In the genomic region with DNA sequence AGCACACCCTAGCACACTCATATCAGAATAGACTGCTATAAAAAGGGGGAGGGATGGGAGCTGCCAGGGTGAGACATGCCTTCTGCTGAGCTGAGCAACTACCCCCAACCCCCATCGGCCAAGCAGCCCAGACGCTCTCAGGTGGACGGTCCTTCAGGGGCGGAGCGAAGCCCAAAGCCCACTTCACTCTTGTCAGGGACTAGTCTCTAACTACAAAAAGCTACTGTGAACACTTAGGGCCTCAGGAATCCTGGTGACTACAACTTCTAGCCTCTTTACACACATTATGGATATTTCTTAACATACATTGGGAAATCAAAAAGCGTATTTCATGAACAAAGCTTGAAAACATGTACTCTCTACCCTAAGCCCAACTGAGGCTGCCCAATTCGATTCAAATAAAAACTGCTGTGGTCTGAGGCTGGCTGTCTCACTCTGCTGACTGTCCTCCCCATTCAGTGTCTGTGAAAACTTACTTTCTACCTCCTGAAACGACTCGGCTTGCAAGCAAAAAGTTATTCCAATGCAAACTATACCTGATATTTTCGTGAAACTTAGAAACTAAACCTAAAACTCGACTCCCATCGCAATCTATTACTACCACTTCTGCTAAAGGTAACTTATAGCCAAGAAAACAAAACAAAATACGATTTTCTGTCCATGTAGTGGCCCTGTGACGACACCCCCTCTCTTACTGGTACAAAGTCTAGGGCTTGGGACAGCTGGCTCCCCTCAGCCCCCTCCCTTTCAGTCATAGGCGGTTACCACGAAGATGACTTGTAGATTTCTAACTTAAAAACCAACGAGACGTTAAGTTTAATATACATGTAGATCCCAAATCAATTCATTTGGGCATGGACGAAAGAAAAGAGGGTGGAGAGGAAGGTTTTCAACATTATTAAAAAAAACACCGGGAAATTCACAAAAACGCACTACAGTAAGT, we compare ENCODE assay signal across 1 cellular context.
TF ChIP-seq lines count a peak whose summit lies in the region.

No MANE protein-coding gene starts in this region.

TF ChIP-seq in K562, 482 proteins besides CTCF, POLR2A, EP300 and RAD21 (continued from another document):
- TF ChIP-seq CHCHD3 (CRISPR knock-in tag; IDR thresholded peaks at IDR 0.05) = no peak
- no peak for TF ChIP-seq ZNF57 (CRISPR knock-in tag; IDR thresholded peaks at IDR 0.05)
- no peak for TF ChIP-seq FOXA1 (IDR thresholded peaks at IDR 0.05; ENCODE audit: borderline replicate concordance)
- TF ChIP-seq ZNF778 (CRISPR knock-in tag; IDR thresholded peaks at IDR 0.05) = no peak
- no peak for TF ChIP-seq ZNF586 (CRISPR knock-in tag; conservative IDR thresholded peaks at IDR 0.05)
- no peak for TF ChIP-seq NR2C2 (CRISPR knock-in tag; IDR thresholded peaks at IDR 0.05)
- no peak for TF ChIP-seq NR2C2 (tag; IDR thresholded peaks at IDR 0.05)
- TF ChIP-seq, protein P1, sequence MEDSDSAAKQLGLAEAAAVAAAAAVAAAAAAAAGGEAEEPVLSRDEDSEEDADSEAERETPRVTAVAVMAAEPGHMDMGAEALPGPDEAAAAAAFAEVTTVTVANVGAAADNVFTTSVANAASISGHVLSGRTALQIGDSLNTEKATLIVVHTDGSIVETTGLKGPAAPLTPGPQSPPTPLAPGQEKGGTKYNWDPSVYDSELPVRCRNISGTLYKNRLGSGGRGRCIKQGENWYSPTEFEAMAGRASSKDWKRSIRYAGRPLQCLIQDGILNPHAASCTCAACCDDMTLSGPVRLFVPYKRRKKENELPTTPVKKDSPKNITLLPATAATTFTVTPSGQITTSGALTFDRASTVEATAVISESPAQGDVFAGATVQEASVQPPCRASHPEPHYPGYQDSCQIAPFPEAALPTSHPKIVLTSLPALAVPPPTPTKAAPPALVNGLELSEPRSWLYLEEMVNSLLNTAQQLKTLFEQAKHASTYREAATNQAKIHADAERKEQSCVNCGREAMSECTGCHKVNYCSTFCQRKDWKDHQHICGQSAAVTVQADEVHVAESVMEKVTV (CRISPR knock-in tag; IDR thresholded peaks at IDR 0.05) = no peak
- TF ChIP-seq NCOA1 (IDR thresholded peaks at IDR 0.05; ENCODE audit: low read depth) = no peak
- TF ChIP-seq ILF3 (IDR thresholded peaks at IDR 0.05; ENCODE audit: borderline replicate concordance) = no peak
- TF ChIP-seq MAFK (IDR thresholded peaks at IDR 0.05; ENCODE audit: low read length) = peak; percentile 4; the same call in 1 of the 2 replicates
- no peak for TF ChIP-seq ZNF764 (CRISPR knock-in tag; IDR thresholded peaks at IDR 0.05; ENCODE audit: low read depth)
- no peak for TF ChIP-seq ZNF197 (CRISPR knock-in tag; IDR thresholded peaks at IDR 0.05; ENCODE audit: low read depth)
- TF ChIP-seq MIER1 (IDR thresholded peaks at IDR 0.05; ENCODE audit: low read depth) = no peak
- no peak for TF ChIP-seq POLR2B (IDR thresholded peaks at IDR 0.05; ENCODE audit: low read depth, partially characterized antibody)
- TF ChIP-seq, protein P2, sequence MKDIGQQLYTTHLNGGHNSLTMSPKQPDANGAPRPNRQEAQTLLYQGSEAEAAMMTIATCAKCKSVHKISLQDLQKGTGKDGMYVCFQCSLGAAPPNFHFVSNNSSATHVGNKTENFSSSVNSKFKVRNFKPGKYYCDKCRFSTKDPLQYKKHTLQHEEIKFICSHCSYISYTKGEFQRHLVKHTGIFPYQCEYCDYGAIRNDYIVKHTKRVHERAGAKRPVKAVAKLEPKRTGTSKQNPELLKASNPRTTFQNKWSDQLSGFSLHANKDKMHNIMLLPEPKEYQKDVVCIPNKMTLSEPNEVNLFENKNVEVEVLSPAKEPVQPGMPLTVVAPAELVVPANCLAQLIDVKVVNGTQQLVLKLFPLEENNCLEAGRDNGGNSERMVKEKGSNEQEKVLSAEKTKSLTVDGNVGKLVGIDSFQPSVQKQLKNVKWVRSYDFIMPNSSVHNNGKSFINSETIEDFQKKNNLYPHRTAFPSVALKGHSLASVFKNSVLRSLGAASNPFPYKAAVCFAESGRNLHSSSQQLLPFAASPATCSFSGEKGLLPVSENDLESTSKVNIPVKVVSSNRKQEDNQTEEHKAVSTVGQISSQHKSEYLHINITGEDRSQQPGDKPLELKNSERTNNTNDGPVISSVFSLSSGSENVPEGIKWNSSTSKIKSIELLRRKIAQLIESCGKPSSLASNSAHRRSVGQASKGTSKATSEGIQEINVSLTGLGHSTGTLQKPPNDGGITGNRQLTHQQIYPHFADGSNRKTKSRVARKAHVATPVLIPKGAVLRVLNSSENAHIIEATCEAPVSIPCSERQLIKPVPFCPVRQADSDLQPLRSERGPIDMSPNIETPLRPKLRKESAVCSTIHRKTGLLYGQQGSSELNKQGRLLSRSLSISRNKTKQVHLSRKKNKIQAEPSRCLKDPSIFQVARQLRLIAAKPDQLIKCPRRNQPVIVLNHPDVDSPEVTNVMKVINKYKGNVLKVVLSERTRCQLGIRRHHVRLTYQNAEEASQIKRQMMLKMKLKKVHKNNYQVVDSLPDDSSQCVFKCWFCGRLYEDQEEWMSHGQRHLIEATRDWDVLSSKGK (CRISPR knock-in tag; IDR thresholded peaks at IDR 0.05) = no peak
- TF ChIP-seq HDGF (IDR thresholded peaks at IDR 0.05) = 0 out of 2 replicates have a peak, but pooled peaks have one; percentile 20
- TF ChIP-seq TBP (optimal IDR thresholded peaks at IDR 0.05; ENCODE audit: low read depth, low read length) = peak; percentile 34
- no peak for TF ChIP-seq ZNF830 (CRISPR knock-in tag; IDR thresholded peaks at IDR 0.05)
- no peak for TF ChIP-seq HMG20B (CRISPR knock-in tag; IDR thresholded peaks at IDR 0.05)
- no peak for TF ChIP-seq ZFX (CRISPR knock-in tag; IDR thresholded peaks at IDR 0.05)
- TF ChIP-seq, protein P3, sequence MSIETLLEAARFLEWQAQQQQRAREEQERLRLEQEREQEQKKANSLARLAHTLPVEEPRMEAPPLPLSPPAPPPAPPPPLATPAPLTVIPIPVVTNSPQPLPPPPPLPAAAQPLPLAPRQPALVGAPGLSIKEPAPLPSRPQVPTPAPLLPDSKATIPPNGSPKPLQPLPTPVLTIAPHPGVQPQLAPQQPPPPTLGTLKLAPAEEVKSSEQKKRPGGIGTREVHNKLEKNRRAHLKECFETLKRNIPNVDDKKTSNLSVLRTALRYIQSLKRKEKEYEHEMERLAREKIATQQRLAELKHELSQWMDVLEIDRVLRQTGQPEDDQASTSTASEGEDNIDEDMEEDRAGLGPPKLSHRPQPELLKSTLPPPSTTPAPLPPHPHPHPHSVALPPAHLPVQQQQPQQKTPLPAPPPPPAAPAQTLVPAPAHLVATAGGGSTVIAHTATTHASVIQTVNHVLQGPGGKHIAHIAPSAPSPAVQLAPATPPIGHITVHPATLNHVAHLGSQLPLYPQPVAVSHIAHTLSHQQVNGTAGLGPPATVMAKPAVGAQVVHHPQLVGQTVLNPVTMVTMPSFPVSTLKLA (conservative IDR thresholded peaks at IDR 0.05) = no peak
- TF ChIP-seq PHB (CRISPR knock-in tag; IDR thresholded peaks at IDR 0.05) = no peak
- no peak for TF ChIP-seq SMAD2 (IDR thresholded peaks at IDR 0.05; ENCODE audit: low read depth, low read length)
- TF ChIP-seq, protein P4, sequence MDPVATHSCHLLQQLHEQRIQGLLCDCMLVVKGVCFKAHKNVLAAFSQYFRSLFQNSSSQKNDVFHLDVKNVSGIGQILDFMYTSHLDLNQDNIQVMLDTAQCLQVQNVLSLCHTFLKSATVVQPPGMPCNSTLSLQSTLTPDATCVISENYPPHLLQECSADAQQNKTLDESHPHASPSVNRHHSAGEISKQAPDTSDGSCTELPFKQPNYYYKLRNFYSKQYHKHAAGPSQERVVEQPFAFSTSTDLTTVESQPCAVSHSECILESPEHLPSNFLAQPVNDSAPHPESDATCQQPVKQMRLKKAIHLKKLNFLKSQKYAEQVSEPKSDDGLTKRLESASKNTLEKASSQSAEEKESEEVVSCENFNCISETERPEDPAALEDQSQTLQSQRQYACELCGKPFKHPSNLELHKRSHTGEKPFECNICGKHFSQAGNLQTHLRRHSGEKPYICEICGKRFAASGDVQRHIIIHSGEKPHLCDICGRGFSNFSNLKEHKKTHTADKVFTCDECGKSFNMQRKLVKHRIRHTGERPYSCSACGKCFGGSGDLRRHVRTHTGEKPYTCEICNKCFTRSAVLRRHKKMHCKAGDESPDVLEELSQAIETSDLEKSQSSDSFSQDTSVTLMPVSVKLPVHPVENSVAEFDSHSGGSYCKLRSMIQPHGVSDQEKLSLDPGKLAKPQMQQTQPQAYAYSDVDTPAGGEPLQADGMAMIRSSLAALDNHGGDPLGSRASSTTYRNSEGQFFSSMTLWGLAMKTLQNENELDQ (CRISPR knock-in tag; IDR thresholded peaks at IDR 0.05; ENCODE audit: borderline replicate concordance) = no peak
